8 cellular contexts compared by ENCODE assay signal in the genomic region with DNA sequence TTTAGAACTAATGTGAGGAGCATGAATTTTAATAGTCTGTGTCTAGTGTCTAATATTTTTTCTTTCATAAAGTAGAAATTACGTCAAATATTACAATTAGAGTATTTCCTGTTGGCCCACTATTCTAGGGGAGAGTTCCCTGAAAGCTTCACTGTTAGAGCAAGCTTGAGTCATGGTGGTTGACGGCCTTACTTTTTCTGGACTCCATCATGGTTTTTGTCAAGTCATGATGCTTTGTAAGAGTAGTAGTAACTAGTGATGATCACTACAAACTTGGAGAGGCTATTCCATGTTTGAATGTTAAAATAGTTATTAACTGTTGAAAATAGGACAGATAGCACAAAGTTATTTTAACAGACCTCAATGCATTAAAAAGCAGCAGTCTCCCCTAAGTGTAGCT. TPM values are rescaled to one million over a fixed set of nuclear protein-coding genes. Genes with fewer than 3 reads are reported as not detected.
DNase-seq lines count a peak whose midpoint lies in the region; ATAC-seq, FAIRE-seq and TF ChIP-seq lines count a peak whose summit lies in the region.

No MANE protein-coding gene starts in this region.

- H3K4me3 ChIP-seq in fibroblast of the aortic adventitia (ENCODE audit: low read depth, low read length) = peak overlapping the region; percentile 94

- no peak overlapping the region for H3K27ac Mint-ChIP-seq in stimulated activated naive B cell treated with anti-CD40 and anti-IgM and Interleukin-4, amounts not matched to agents 10 μg/mL and 1 μg/mL and 100 μg/mL, for 72 hours

- no peaks in the 10 kb centered on the region for H3K9me3 Mint-ChIP-seq in activated T-cell treated with anti-CD3 and anti-CD28 coated beads, Interleukin-2, amount 50 U/mL, for 4 hours
- no peaks in the 10 kb centered on the region for H3K9me3 Mint-ChIP-seq in stimulated activated naive B cell treated with anti-CD40 and anti-IgM and Interleukin-4, amounts not matched to agents 10 μg/mL and 1 μg/mL and 100 μg/mL, for 72 hours

- peak overlapping the region; percentile 96 for H3K27ac ChIP-seq in VCaP

- no peak for ATAC-seq in activated T-cell treated with anti-CD3 and anti-CD28 coated beads, Interleukin-2, amount 50 U/mL, for 4 hours
- ATAC-seq in stimulated activated naive B cell treated with anti-CD40 and anti-IgM and Interleukin-4, amounts not matched to agents 10 μg/mL and 1 μg/mL and 100 μg/mL, for 72 hours (replicated peaks) = no peak

- TF ChIP-seq POLR2A in GM12892 (IDR thresholded peaks at IDR 0.05; ENCODE audit: low read depth, low read length) = no peak

- no peak for TF ChIP-seq CTCF in VCaP (conservative IDR thresholded peaks at IDR 0.05)
- no peak for TF ChIP-seq CTCF in fibroblast of the aortic adventitia (IDR thresholded peaks at IDR 0.05; ENCODE audit: insufficient read depth, low read length)

- no peak for FAIRE-seq in GM12892 (lab: Jason Lieb, UNC)

- H3K4me1 Mint-ChIP-seq in activated T-cell treated with anti-CD3 and anti-CD28 coated beads, Interleukin-2, amount 50 U/mL, for 4 hours (ENCODE audit: low read depth) = peaks cover 41% of the 10 kb centered on the region
- H3K4me1 Mint-ChIP-seq in stimulated activated naive B cell treated with anti-CD40 and anti-IgM and Interleukin-4, amounts not matched to agents 10 μg/mL and 1 μg/mL and 100 μg/mL, for 72 hours = peaks cover 16 to 37% of the 10 kb centered on the region in 2 donors

- H3K4me3 Mint-ChIP-seq in activated T-cell treated with anti-CD3 and anti-CD28 coated beads, Interleukin-2, amount 50 U/mL, for 4 hours = peak overlapping the region; percentile 97
- peak overlapping the region; percentile 91 to 96 for H3K4me3 Mint-ChIP-seq in stimulated activated naive B cell treated with anti-CD40 and anti-IgM and Interleukin-4, amounts not matched to agents 10 μg/mL and 1 μg/mL and 100 μg/mL, for 72 hours

- peaks cover 2% of the 10 kb centered on the region for H3K27me3 Mint-ChIP-seq in activated T-cell treated with anti-CD3 and anti-CD28 coated beads, Interleukin-2, amount 50 U/mL, for 4 hours (ENCODE audit: low read depth)
- H3K27me3 Mint-ChIP-seq in stimulated activated naive B cell treated with anti-CD40 and anti-IgM and Interleukin-4, amounts not matched to agents 10 μg/mL and 1 μg/mL and 100 μg/mL, for 72 hours = peaks cover 0 to 6% of the 10 kb centered on the region in 2 donors

- peaks cover 38% of the 10 kb centered on the region for H3K36me3 Mint-ChIP-seq in activated T-cell treated with anti-CD3 and anti-CD28 coated beads, Interleukin-2, amount 50 U/mL, for 4 hours (ENCODE audit: insufficient read depth)
- H3K36me3 Mint-ChIP-seq in stimulated activated naive B cell treated with anti-CD40 and anti-IgM and Interleukin-4, amounts not matched to agents 10 μg/mL and 1 μg/mL and 100 μg/mL, for 72 hours = peaks cover 15 to 32% of the 10 kb centered on the region in 2 donors

- no peak for DNase-seq in activated T-cell treated with anti-CD3 and anti-CD28 coated beads, Interleukin-2, amount 50 U/mL, for 4 hours
- DNase-seq in activated T-cell treated with anti-CD3 and anti-CD28 coated beads, Interleukin-2, amount 50 U/mL, for 48 hours = no peak
- peak; percentile 53 for DNase-seq in fibroblast of the aortic adventitia (ENCODE audit: low read depth)
- no peak for DNase-seq in stimulated activated naive B cell treated with anti-CD40 and anti-IgM and Interleukin-4, amounts not matched to agents 10 μg/mL and 1 μg/mL and 100 μg/mL, for 72 hours
- no peak for DNase-seq in GM12892 (ENCODE audit: insufficient read length)
- no peak for DNase-seq in amniotic stem cell (lab: John Stamatoyannopoulos, UW)
- no peak for DNase-seq in GDM1 (lab: John Stamatoyannopoulos, UW)

RNA-seq across cellular contexts. Expression of a gene that starts 1.7 kb away (rescaled TPM):
- 100 to 1,000 TPM; 247 to 270 (median 260) TPM for total RNA-seq in activated T-cell treated with anti-CD3 and anti-CD28 coated beads, Interleukin-2, amount 50 U/mL, for 4 hours
- total RNA-seq in fibroblast of the aortic adventitia (ENCODE audit: low replicate concordance) = 74.2 and 78.2 TPM in 2 replicates
- polyA plus RNA-seq in GM12892 (2012; ENCODE audit: missing spikeins) = 93.5 TPM

RNA-seq across cellular contexts. Expression of a gene that starts 40.8 kb away (rescaled TPM):
- 10 to 100 TPM; 14.8 to 20.9 (median 15.7) TPM for total RNA-seq in activated T-cell treated with anti-CD3 and anti-CD28 coated beads, Interleukin-2, amount 50 U/mL, for 4 hours
- total RNA-seq in fibroblast of the aortic adventitia (ENCODE audit: low replicate concordance) = 0.49 and 1.4 TPM in 2 replicates
- polyA plus RNA-seq in GM12892 (2012; ENCODE audit: missing spikeins) = 26.1 TPM
